Comparison of ENCODE assay signal across 8 cellular contexts in genomic region chr20:23152308-23152892, GRCh38.
A peak's percentile ranks its signal among the peaks of the same experiment; 100 is the strongest.
DNase-seq lines count a peak whose midpoint lies in the region; ATAC-seq, FAIRE-seq and TF ChIP-seq lines count a peak whose summit lies in the region.

No MANE protein-coding gene starts in this region.

- no peaks in the 10 kb centered on the region for H4K20me1 ChIP-seq in HepG2 (ENCODE audit: insufficient read depth, low read length)

- in situ Hi-C loops in HepG2 (cut with HindIII; ENCODE audit: extremely low pct_ligation_motif_present, low pct_unique_long_range_greater_than_20kb) = no loop called here
- in situ Hi-C loops in transverse colon (cut with MboI; ENCODE audit: low pct_ligation_motif_present in 1 of 4, low pct_unique_long_range_greater_than_20kb in 1 of 4, low sequenced_read_pairs in 3 of 4) = no loop called here

- CTCF ChIA-PET in HepG2 (lab: Yijun Ruan, JAX; ENCODE audit: low intra/inter-chr PET ratio, low total read pairs) = no interaction called here

- BruUV-seq in HepG2 (replicated peaks; lab: Mats Ljungman, UMichigan) = no TSS peak

- peaks cover 4% of the 10 kb centered on the region for H3K27me3 Mint-ChIP-seq in brain

- H3K9ac ChIP-seq in HepG2 (ENCODE audit: insufficient read depth, low read depth, low read length) = peak overlapping the region; percentile 14; the same call in 1 of the 2 replicates

- TF ChIP-seq EP300 in HepG2 (IDR thresholded peaks at IDR 0.05; ENCODE audit: low read depth in 2 of 2, low read length in 2 of 2) = peak; percentile 64 to 66; a peak in 2 of 4 replicates
- peak; percentile 90 for TF ChIP-seq EP300 in HepG2 (CRISPR knock-in tag; IDR thresholded peaks at IDR 0.05; ENCODE audit: borderline replicate concordance)
- TF ChIP-seq EP300 in transverse colon (IDR thresholded peaks at IDR 0.05; ENCODE audit: low read depth) = peak; percentile 57

- H2AFZ ChIP-seq in HepG2 (ENCODE audit: low read length) = no peak overlapping the region

- TF ChIP-seq CTCF in brain (conservative IDR thresholded peaks at IDR 0.05) = no peak
- no peak for TF ChIP-seq CTCF in HepG2 (CRISPR knock-in tag; IDR thresholded peaks at IDR 0.05)
- no peak for TF ChIP-seq CTCF in transverse colon (IDR thresholded peaks at IDR 0.05)

- DNase-seq in NOMO-1 treated with DMSO at 0.1 percent for 48 hours (lab: John Stamatoyannopoulos, UW; ENCODE audit: unreplicated experiment) (peak; percentile 16), NOMO-1 (lab: John Stamatoyannopoulos, UW; ENCODE audit: unreplicated experiment in 2 of 2) (no peak), HepG2 (ENCODE audit: low spot score) (peak; percentile 90), transverse colon (peak; percentile 49), NCI-H526 treated with DMSO at 0.1 percent for 48 hours (lab: John Stamatoyannopoulos, UW) (no peak)
- no peak for DNase-seq in activated CD4-positive, CD25-positive, alpha-beta regulatory T cell treated with anti-CD3 and anti-CD28 coated beads, Interleukin-2, amount 50 U/mL, for 72 hours

- H3K4me1 Mint-ChIP-seq in brain = peaks cover 33% of the 10 kb centered on the region

- H3K9me3 ChIP-seq in HepG2 (ENCODE audit: low read length) (peaks cover 5% of the 10 kb centered on the region; the same call in 1 of the 2 replicates), transverse colon (no peaks in the 10 kb centered on the region)

- peak overlapping the region; percentile 34 for H3K4me2 ChIP-seq in HepG2 (ENCODE audit: low read depth, low read length)

- H3K36me3 Mint-ChIP-seq in brain = no peaks in the 10 kb centered on the region

- peaks cover 60% of the 10 kb centered on the region for H3K4me1 ChIP-seq in HepG2 (ENCODE audit: insufficient read depth, low read length)
- H3K4me1 ChIP-seq in transverse colon = peaks cover 0 to 34% (median 3%) of the 10 kb centered on the region in 4 donors

- no peaks in the 10 kb centered on the region for H3K79me2 ChIP-seq in HepG2 (ENCODE audit: insufficient read depth, low read length)

- intact Hi-C loops in HepG2 (cut with micrococcal nuclease; ENCODE audit: unreplicated experiment) = no loop called here
- intact Hi-C loops in transverse colon (cut with DNase I; ENCODE audit: low total_unique reads) = no loop called here

- H3K27ac ChIP-seq in HepG2 (ENCODE audit: extremely low read length, insufficient read depth, low read length) (no peak overlapping the region), transverse colon (peak overlapping the region in 3 of 4 donors; percentile 13 to 35 (median 34))

- TF ChIP-seq RAD21 in HepG2 (CRISPR knock-in tag; IDR thresholded peaks at IDR 0.05) = no peak

- H3K27me3 ChIP-seq in HepG2 (ENCODE audit: control insufficient read depth in 1 of 2, insufficient read depth in 2 of 2, low read length in 2 of 2) (no peaks in the 10 kb centered on the region; a peak in 1 of 5 replicates), transverse colon (no peaks in the 10 kb centered on the region)

- H3K27ac Mint-ChIP-seq in brain = peak overlapping the region in 3 of 5 experiments; percentile 50 to 70 (median 66)

- peak; percentile 51 for FAIRE-seq in HepG2 (lab: Jason Lieb, UNC)

- no peak overlapping the region for H3K4me3 ChIP-seq in HepG2 (replicated peaks in 1 of 3; ENCODE audit: insufficient read depth in 1 of 3, low read depth in 2 of 3, low read length in 3 of 3)
- H3K4me3 ChIP-seq in transverse colon = no peak overlapping the region

- no peak overlapping the region for H3K4me3 Mint-ChIP-seq in brain

- no peaks in the 10 kb centered on the region for H3K36me3 ChIP-seq in HepG2 (replicated peaks in 1 of 2; ENCODE audit: control insufficient read depth in 1 of 2, insufficient read depth in 2 of 2, low read length in 2 of 2)
- no peaks in the 10 kb centered on the region for H3K36me3 ChIP-seq in transverse colon

- H3K9me3 Mint-ChIP-seq in brain = no peaks in the 10 kb centered on the region

- 2% methylated on average over 9 of the region's 9 CpGs for WGBS in HepG2 (ENCODE audit: low lambda C conversion rate)
- WGBS in transverse colon (ENCODE audit: low coverage in 1 of 2), 2 donors = 20 to 59% methylated on average over 1 to 9 of the region's 9 CpGs

- ATAC-seq in HepG2 = peak; percentile 82
- no peak for ATAC-seq in GM18870 (IDR thresholded peaks at IDR 0.05; ENCODE audit: unreplicated experiment)

- POLR2A ChIA-PET in HepG2 (lab: Yijun Ruan, JAX) = interaction anchor here (0.7 to 1.6 kb wide), 3 partner anchors 9 to 198 kb away, joined by 3 to 6 read pairs (median 5); partner anchors contain the start of gene NXT1

- TF ChIP-seq POLR2A in HepG2 (IDR thresholded peaks at IDR 0.05; ENCODE audit: insufficient read depth in 1 of 2, low read depth in 2 of 2, low read length in 2 of 2) = peak in 1 of 2 experiments; percentile 37; a peak in 1 of 4 replicates
- TF ChIP-seq POLR2A in transverse colon (IDR thresholded peaks at IDR 0.05) = no peak

TF ChIP-seq in HepG2, 621 proteins besides CTCF, POLR2A, EP300 and RAD21 (continues in another document):
- TF ChIP-seq NFIB (CRISPR knock-in tag; IDR thresholded peaks at IDR 0.05; ENCODE audit: borderline replicate concordance) (no peak), ZNF34 (CRISPR knock-in tag; IDR thresholded peaks at IDR 0.05; ENCODE audit: borderline replicate concordance) (no peak), ZNF562 (CRISPR knock-in tag; IDR thresholded peaks at IDR 0.05; ENCODE audit: borderline replicate concordance) (no peak), ZNF574 (CRISPR knock-in tag; IDR thresholded peaks at IDR 0.05) (peak; percentile 49; the same call in 1 of the 2 replicates), ZNF563 (CRISPR knock-in tag; IDR thresholded peaks at IDR 0.05) (peak; percentile 47; the same call in 1 of the 2 replicates), ZNF75D (CRISPR knock-in tag; IDR thresholded peaks at IDR 0.05; ENCODE audit: borderline replicate concordance) (no peak), DMTF1 (CRISPR knock-in tag; IDR thresholded peaks at IDR 0.05) (no peak), ARID3A (IDR thresholded peaks at IDR 0.05; ENCODE audit: low read depth, low read length) (no peak; the same call in 1 of the 2 replicates), ZKSCAN8 (CRISPR knock-in tag; IDR thresholded peaks at IDR 0.05; ENCODE audit: borderline replicate concordance) (peak; percentile 65; the same call in 1 of the 2 replicates), FIP1L1 (IDR thresholded peaks at IDR 0.05; ENCODE audit: borderline replicate concordance, insufficient read depth, low read depth, low read length) (no peak)
- TF ChIP-seq, protein P1, sequence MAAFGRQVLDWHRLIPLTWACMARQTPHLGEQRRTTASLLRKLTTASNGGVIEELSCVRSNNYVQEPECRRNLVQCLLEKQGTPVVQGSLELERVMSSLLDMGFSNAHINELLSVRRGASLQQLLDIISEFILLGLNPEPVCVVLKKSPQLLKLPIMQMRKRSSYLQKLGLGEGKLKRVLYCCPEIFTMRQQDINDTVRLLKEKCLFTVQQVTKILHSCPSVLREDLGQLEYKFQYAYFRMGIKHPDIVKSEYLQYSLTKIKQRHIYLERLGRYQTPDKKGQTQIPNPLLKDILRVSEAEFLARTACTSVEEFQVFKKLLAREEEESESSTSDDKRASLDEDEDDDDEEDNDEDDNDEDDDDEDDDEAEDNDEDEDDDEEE (CRISPR knock-in tag; IDR thresholded peaks at IDR 0.05) = 0 out of 2 replicates have a peak, but pooled peaks have one; percentile 32

Comparison
In these comparisons a context has a peak if more than half of its experiments do, and no peak if none do; other contexts are left out.
1. DNase-seq: peak in NOMO-1 treated with DMSO at 0.1 percent for 48 hours (single experiment), HepG2 (single experiment) and transverse colon (single experiment); none in NOMO-1 (0 of 2), activated CD4-positive, CD25-positive, alpha-beta regulatory T cell treated with anti-CD3 and anti-CD28 coated beads, Interleukin-2, amount 50 U/mL, for 72 hours (single experiment) and NCI-H526 treated with DMSO at 0.1 percent for 48 hours (single experiment).